Comparison of ENCODE assay signal across 10 cellular contexts in the genomic region with DNA sequence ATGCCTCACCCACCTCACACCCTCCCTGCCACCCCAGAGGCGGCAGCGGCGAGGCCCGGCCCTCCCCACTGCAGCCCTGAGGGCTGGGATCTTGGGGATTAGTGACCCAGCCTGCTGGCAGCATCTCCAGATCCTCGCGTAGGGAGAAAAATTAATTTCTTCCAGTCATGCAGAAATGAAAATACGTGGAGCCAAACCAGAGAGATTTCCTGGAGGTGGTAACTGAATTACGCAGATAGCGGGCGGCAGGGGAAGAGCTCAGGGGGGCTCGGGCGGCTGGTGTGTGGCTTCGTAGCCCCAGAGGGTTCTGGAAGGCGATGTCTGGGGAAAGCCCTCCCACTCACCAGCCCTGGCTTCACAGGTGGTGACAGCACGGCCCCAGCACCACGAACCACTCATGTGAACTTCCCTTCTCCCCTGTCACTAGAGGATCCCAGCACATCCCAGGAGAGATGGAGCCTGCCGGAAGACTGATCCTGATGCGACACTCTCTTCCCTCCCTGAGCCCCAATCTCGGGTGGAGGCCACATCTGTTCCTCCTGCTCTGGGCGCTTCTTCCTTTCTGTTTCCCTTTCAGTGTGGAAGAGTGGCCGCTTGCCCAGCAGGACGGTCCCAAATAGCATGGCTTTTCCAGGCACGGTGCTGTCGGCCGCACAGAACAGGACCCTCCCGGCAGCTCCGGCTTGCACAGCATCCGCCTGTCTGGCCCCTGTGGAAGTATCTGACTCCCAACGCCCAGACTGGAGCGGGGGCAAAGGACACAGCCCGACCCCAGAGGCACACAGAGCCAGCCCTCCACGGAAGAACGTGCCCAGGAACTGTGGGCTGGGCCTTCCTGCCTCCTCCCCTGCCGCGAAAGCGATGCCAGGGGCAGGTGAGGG. TPM values are rescaled to one million over a fixed set of nuclear protein-coding genes. Genes with fewer than 3 reads are reported as not detected.
DNase-seq lines count a peak whose midpoint lies in the region; ATAC-seq and TF ChIP-seq lines count a peak whose summit lies in the region.
"Had no signal": no experiment of that assay in that cellular context is flagged by ENCODE, and none has a peak within 500 bp of the region (broad histone marks: within the 10 kb centered on the region; RNA-seq: fewer than 3 reads in every experiment).

No MANE protein-coding gene starts in this region.

- H3K27ac Mint-ChIP-seq in activated CD8-positive, alpha-beta T cell treated with anti-CD3 and anti-CD28 coated beads for 36 hours = no peak overlapping the region
- H3K27ac Mint-ChIP-seq in activated CD8-positive, alpha-beta T cell treated with anti-CD3 and anti-CD28 coated beads, Interleukin-2, amount 10 ng/mL, durations not matched to agents 7 days and 5 days = no peak overlapping the region
- H3K27ac Mint-ChIP-seq in central memory CD8-positive, alpha-beta T cell (ENCODE audit: low read depth) = no peak overlapping the region
- H3K27ac Mint-ChIP-seq in naive thymus-derived CD4-positive, alpha-beta T cell = peak overlapping the region in 1 of 9 donors; percentile 4
- H3K27ac Mint-ChIP-seq: T-helper 1 cell treated with Interleukin-12 subunit alpha and Interleukin-12 subunit beta and Interleukin-4 antibody, amounts not matched to agents 30 μg/mL and 1 μg/mL, for 36 hours had no signal

- no peak overlapping the region for H3K4me3 Mint-ChIP-seq in activated CD8-positive, alpha-beta T cell treated with anti-CD3 and anti-CD28 coated beads for 36 hours
- no peak overlapping the region for H3K4me3 Mint-ChIP-seq in activated CD8-positive, alpha-beta T cell treated with anti-CD3 and anti-CD28 coated beads, Interleukin-2, amount 10 ng/mL, durations not matched to agents 7 days and 5 days
- peak overlapping the region; percentile 43 for H3K4me3 Mint-ChIP-seq in central memory CD8-positive, alpha-beta T cell
- peak overlapping the region in 9 of 10 donors; percentile 12 to 76 (median 46) for H3K4me3 Mint-ChIP-seq in naive thymus-derived CD4-positive, alpha-beta T cell
- H3K4me3 Mint-ChIP-seq: T-helper 1 cell treated with Interleukin-12 subunit alpha and Interleukin-12 subunit beta and Interleukin-4 antibody, amounts not matched to agents 30 μg/mL and 1 μg/mL, for 36 hours had no signal

- POLR2A ChIA-PET in activated CD8-positive, alpha-beta T cell treated with anti-CD3 and anti-CD28 coated beads for 36 hours (lab: Charles Lee) = interaction anchor here (0.6 to 1.2 kb wide), 2 partner anchors 45 to 155 kb away, joined by 3 read pairs; no protein-coding TSS in a partner anchor
- POLR2A ChIA-PET in activated CD8-positive, alpha-beta T cell treated with anti-CD3 and anti-CD28 coated beads, Interleukin-2, amount 10 ng/mL, durations not matched to agents 7 days and 5 days (lab: Charles Lee) = interaction anchor here (0.7 kb wide), 1 partner anchor 220 kb away, joined by 3 read pairs; no protein-coding TSS in a partner anchor
- POLR2A ChIA-PET in naive thymus-derived CD4-positive, alpha-beta T cell (lab: Charles Lee) = no interaction called here

- H3K27ac ChIP-seq in naive thymus-derived CD4-positive, alpha-beta T cell (ENCODE audit: low read depth, low read length) = no peak overlapping the region
- peak overlapping the region; percentile 78 for H3K27ac ChIP-seq in upper lobe of right lung

- no peak for ATAC-seq in activated CD8-positive, alpha-beta T cell treated with anti-CD3 and anti-CD28 coated beads for 36 hours
- no peak for ATAC-seq in activated CD8-positive, alpha-beta T cell treated with anti-CD3 and anti-CD28 coated beads, Interleukin-2, amount 10 ng/mL, durations not matched to agents 7 days and 5 days
- ATAC-seq in central memory CD8-positive, alpha-beta T cell (replicated peaks; ENCODE audit: extremely low read depth, poor library complexity, severe bottlenecking) = no peak
- no peak for ATAC-seq in naive thymus-derived CD4-positive, alpha-beta T cell
- peak; percentile 21 for ATAC-seq in upper lobe of right lung

- H3K27me3 ChIP-seq in naive thymus-derived CD4-positive, alpha-beta T cell (ENCODE audit: control insufficient read depth in 2 of 2, insufficient read depth in 2 of 2, low read length in 2 of 2) = peaks cover 0 to 22% of the 10 kb centered on the region in 2 donors
- peaks cover 14% of the 10 kb centered on the region for H3K27me3 ChIP-seq in upper lobe of right lung

- no peak for TF ChIP-seq CTCF in activated CD8-positive, alpha-beta T cell treated with anti-CD3 and anti-CD28 coated beads for 36 hours (IDR thresholded peaks at IDR 0.05)
- no peak for TF ChIP-seq CTCF in upper lobe of right lung (IDR thresholded peaks at IDR 0.05)

- CTCF ChIA-PET in activated CD8-positive, alpha-beta T cell treated with anti-CD3 and anti-CD28 coated beads for 36 hours (lab: Charles Lee) = interaction anchor here (1.7 kb wide), 1 partner anchor 228 kb away, joined by 5 read pairs; no protein-coding TSS in a partner anchor
- CTCF ChIA-PET in activated CD8-positive, alpha-beta T cell treated with anti-CD3 and anti-CD28 coated beads, Interleukin-2, amount 10 ng/mL, durations not matched to agents 7 days and 5 days (lab: Charles Lee) = no interaction called here
- CTCF ChIA-PET in naive thymus-derived CD4-positive, alpha-beta T cell (lab: Charles Lee) = interaction anchor here (0.6 kb wide), 1 partner anchor 165 kb away, joined by 4 read pairs; no protein-coding TSS in a partner anchor

- peaks cover 50% of the 10 kb centered on the region for H3K27me3 Mint-ChIP-seq in activated CD8-positive, alpha-beta T cell treated with anti-CD3 and anti-CD28 coated beads for 36 hours
- peaks cover 50% of the 10 kb centered on the region for H3K27me3 Mint-ChIP-seq in activated CD8-positive, alpha-beta T cell treated with anti-CD3 and anti-CD28 coated beads, Interleukin-2, amount 10 ng/mL, durations not matched to agents 7 days and 5 days (ENCODE audit: low read depth)
- peaks cover 45% of the 10 kb centered on the region for H3K27me3 Mint-ChIP-seq in central memory CD8-positive, alpha-beta T cell
- peaks cover 17 to 42% (median 27%) of the 10 kb centered on the region in 5 donors for H3K27me3 Mint-ChIP-seq in naive thymus-derived CD4-positive, alpha-beta T cell

- H3K4me1 ChIP-seq in naive thymus-derived CD4-positive, alpha-beta T cell (ENCODE audit: control insufficient read depth in 2 of 2, insufficient read depth in 2 of 2, low read length in 2 of 2) = peaks cover 3 to 6% of the 10 kb centered on the region in 2 donors
- H3K4me1 ChIP-seq in upper lobe of right lung = peaks cover 29% of the 10 kb centered on the region

- peaks cover 9% of the 10 kb centered on the region for H3K4me1 Mint-ChIP-seq in activated CD8-positive, alpha-beta T cell treated with anti-CD3 and anti-CD28 coated beads for 36 hours (ENCODE audit: low read depth)
- peaks cover 23% of the 10 kb centered on the region for H3K4me1 Mint-ChIP-seq in activated CD8-positive, alpha-beta T cell treated with anti-CD3 and anti-CD28 coated beads, Interleukin-2, amount 10 ng/mL, durations not matched to agents 7 days and 5 days (ENCODE audit: low read depth)
- H3K4me1 Mint-ChIP-seq in central memory CD8-positive, alpha-beta T cell = no peaks in the 10 kb centered on the region
- peaks cover 0 to 30% (median 10%) of the 10 kb centered on the region in 7 donors for H3K4me1 Mint-ChIP-seq in naive thymus-derived CD4-positive, alpha-beta T cell

- H3K9me3 Mint-ChIP-seq in activated CD8-positive, alpha-beta T cell treated with anti-CD3 and anti-CD28 coated beads for 36 hours = no peaks in the 10 kb centered on the region
- no peaks in the 10 kb centered on the region for H3K9me3 Mint-ChIP-seq in activated CD8-positive, alpha-beta T cell treated with anti-CD3 and anti-CD28 coated beads, Interleukin-2, amount 10 ng/mL, durations not matched to agents 7 days and 5 days (ENCODE audit: insufficient read depth)
- H3K9me3 Mint-ChIP-seq in central memory CD8-positive, alpha-beta T cell = no peaks in the 10 kb centered on the region
- H3K9me3 Mint-ChIP-seq in naive thymus-derived CD4-positive, alpha-beta T cell = no peaks in the 10 kb centered on the region
- H3K9me3 Mint-ChIP-seq: T-helper 1 cell treated with Interleukin-12 subunit alpha and Interleukin-12 subunit beta and Interleukin-4 antibody, amounts not matched to agents 30 μg/mL and 1 μg/mL, for 36 hours had no signal

- peak; percentile 21 for DNase-seq in activated CD8-positive, alpha-beta T cell treated with anti-CD3 and anti-CD28 coated beads for 36 hours
- DNase-seq in activated CD8-positive, alpha-beta T cell treated with anti-CD3 and anti-CD28 coated beads, Interleukin-2, amount 10 ng/mL, durations not matched to agents 7 days and 5 days = no peak
- no peak for DNase-seq in central memory CD8-positive, alpha-beta T cell (ENCODE audit: low spot score in 2 of 2)
- no peak for DNase-seq in naive thymus-derived CD4-positive, alpha-beta T cell
- DNase-seq in upper lobe of right lung = no peak
- DNase-seq in NK-92 (lab: John Stamatoyannopoulos, UW; ENCODE audit: unreplicated experiment) = no peak
- DNase-seq in stimulated activated CD4-positive, alpha-beta T cell treated with anti-CD3 and anti-CD28 coated beads, Interleukin-4, amount 100 ng/mL, for 4 hours = no peak
- no peak for DNase-seq in NCI-H2107 treated with DMSO at 0.1 percent for 48 hours (lab: John Stamatoyannopoulos, UW; ENCODE audit: unreplicated experiment)
- DNase-seq: MM.1S had no signal

- no peak overlapping the region for H3K4me3 ChIP-seq in naive thymus-derived CD4-positive, alpha-beta T cell (ENCODE audit: low read length)
- peak overlapping the region; percentile 61 for H3K4me3 ChIP-seq in upper lobe of right lung

- no peaks in the 10 kb centered on the region for H3K9me3 ChIP-seq in naive thymus-derived CD4-positive, alpha-beta T cell (ENCODE audit: control insufficient read depth in 2 of 3, low read length in 3 of 3)
- H3K9me3 ChIP-seq in upper lobe of right lung = no peaks in the 10 kb centered on the region

- no peaks in the 10 kb centered on the region for H3K36me3 ChIP-seq in naive thymus-derived CD4-positive, alpha-beta T cell (ENCODE audit: control insufficient read depth in 2 of 3, insufficient read depth in 3 of 3, low read length in 3 of 3)
- H3K36me3 ChIP-seq in upper lobe of right lung = no peaks in the 10 kb centered on the region

- no peaks in the 10 kb centered on the region for H3K36me3 Mint-ChIP-seq in activated CD8-positive, alpha-beta T cell treated with anti-CD3 and anti-CD28 coated beads for 36 hours (ENCODE audit: low read depth)
- no peaks in the 10 kb centered on the region for H3K36me3 Mint-ChIP-seq in activated CD8-positive, alpha-beta T cell treated with anti-CD3 and anti-CD28 coated beads, Interleukin-2, amount 10 ng/mL, durations not matched to agents 7 days and 5 days (ENCODE audit: low read depth)
- no peaks in the 10 kb centered on the region for H3K36me3 Mint-ChIP-seq in central memory CD8-positive, alpha-beta T cell (ENCODE audit: insufficient read depth)
- H3K36me3 Mint-ChIP-seq in naive thymus-derived CD4-positive, alpha-beta T cell = no peaks in the 10 kb centered on the region

- intact Hi-C loops in activated CD8-positive, alpha-beta T cell treated with anti-CD3 and anti-CD28 coated beads for 36 hours (cut with micrococcal nuclease) = no loop called here
- intact Hi-C loops in naive thymus-derived CD4-positive, alpha-beta T cell (cut with micrococcal nuclease) = no loop called here
- intact Hi-C loops in upper lobe of right lung (cut with DNase I) = no loop called here

RNA-seq across cellular contexts. Expression of gene CBFA2T3, which starts 37.8 kb away (rescaled TPM):
- total RNA-seq in activated CD8-positive, alpha-beta T cell treated with anti-CD3 and anti-CD28 coated beads for 36 hours = under 1 TPM; 0.14 to 0.34 TPM
- total RNA-seq in activated CD8-positive, alpha-beta T cell treated with anti-CD3 and anti-CD28 coated beads, Interleukin-2, amount 10 ng/mL, durations not matched to agents 7 days and 5 days = not detected
- 10 to 100 TPM in 1 of 5 experiments, 1 to 10 TPM in 1, under 1 TPM in 2, not detected in 1; 0.14 to 25.2 (median 3.2) TPM for total RNA-seq in naive thymus-derived CD4-positive, alpha-beta T cell
- polyA plus RNA-seq in naive thymus-derived CD4-positive, alpha-beta T cell = under 1 TPM; 0.17 to 0.26 TPM
- total RNA-seq in upper lobe of right lung = 19.0 TPM

Comparison
In these comparisons a context has a peak if more than half of its experiments do, and no peak if none do; other contexts are left out.
1. H3K4me3 Mint-ChIP-seq: peak in central memory CD8-positive, alpha-beta T cell (single experiment) and naive thymus-derived CD4-positive, alpha-beta T cell (9 of 10); none in activated CD8-positive, alpha-beta T cell treated with anti-CD3 and anti-CD28 coated beads for 36 hours (single experiment) and activated CD8-positive, alpha-beta T cell treated with anti-CD3 and anti-CD28 coated beads, Interleukin-2, amount 10 ng/mL, durations not matched to agents 7 days and 5 days (single experiment).